ENCODE assay signal across 23 cellular contexts in genomic region chr11:99884750-99885149, GRCh38.
"Had no signal": no experiment of that assay in that cellular context is flagged by ENCODE, and none has a peak within 500 bp of the region (broad histone marks: within the 10 kb centered on the region; RNA-seq: fewer than 3 reads in every experiment).

No MANE protein-coding gene starts in this region.

- H3K27ac ChIP-seq: HL-60, KMS-11, RWPE1 had no signal

- H3K4me3 ChIP-seq: K562 had no signal

- H3K4me3 Mint-ChIP-seq: IgD-negative memory B cell had no signal

- H3K9ac ChIP-seq: KMS-11, SK-N-SH had no signal

- H3K27ac Mint-ChIP-seq: IgD-negative memory B cell had no signal

- H3K4me1 Mint-ChIP-seq: IgD-negative memory B cell had no signal

- H3K9me2 ChIP-seq: SK-N-SH had no signal

- H3K9me3 ChIP-seq: SK-N-SH had no signal

- H3K27me3 Mint-ChIP-seq: IgD-negative memory B cell had no signal

- ATAC-seq: K562, Panc1 had no signal

- DNase-seq: Kasumi-1, MV-4-11, NCI-H1092, NCI-H1105 treated with DMSO at 0.1 percent for 48 hours, NCI-H1417 treated with DMSO at 0.1 percent for 48 hours, NCI-H146, NCI-H1694 treated with DMSO at 0.1 percent for 48 hours, NCI-H1930, NCI-H2081, NCI-H2107, NCI-H2227 treated with DMSO at 0.1 percent for 48 hours, NCI-H524, NCI-H526 treated with DMSO at 0.1 percent for 48 hours, NCI-H748 treated with DMSO at 0.1 percent for 48 hours, SHP77, SK-N-SH, SW 1271 had no signal

- H3K4me2 ChIP-seq: KMS-11, SK-N-SH had no signal
